In genomic region chr15:30985081-30985531, GRCh38 we compare ENCODE assay signal across 8 cellular contexts. TPM values are rescaled to one million over a fixed set of nuclear protein-coding genes. Genes with fewer than 3 reads are reported as not detected.
DNase-seq lines count a peak whose midpoint lies in the region; ATAC-seq, FAIRE-seq and TF ChIP-seq lines count a peak whose summit lies in the region.

No MANE protein-coding gene starts in this region.

- WGBS in heart left ventricle, 4 donors = 7 to 16% (median 14%) methylated on average over 3 of the region's 3 CpGs

- ATAC-seq in WTC11 (no peak), heart left ventricle (peak; percentile 42 to 86 (median 54)), HG02840 (IDR thresholded peaks at IDR 0.05; ENCODE audit: low FRiP score, unreplicated experiment) (no peak)

- DNase-seq in GM12892 (ENCODE audit: insufficient read length) = no peak
- DNase-seq in WTC11 (ENCODE audit: low spot score) = no peak
- DNase-seq in heart left ventricle = peak in 3 of 5 donors; percentile 29 to 39 (median 32)
- no peak for DNase-seq in GM10248 (ENCODE audit: extremely low spot score)
- DNase-seq in T1000 (lab: John Stamatoyannopoulos, UW) = no peak
- DNase-seq in RWPE1 (ENCODE audit: low spot score) = no peak

- H3K27me3 ChIP-seq in heart left ventricle (no peaks in the 10 kb centered on the region), skeletal muscle tissue (ENCODE audit: control insufficient read depth in 3 of 3, insufficient read depth in 3 of 3, low read length in 3 of 3) (no peaks in the 10 kb centered on the region)

- H3K27ac Mint-ChIP-seq in WTC11 = peak overlapping the region; percentile 13; the same call in 1 of the 2 replicates

- H3K4me3 Mint-ChIP-seq in WTC11 = no peak overlapping the region

- TF ChIP-seq POLR2A in GM12892 (IDR thresholded peaks at IDR 0.05; ENCODE audit: low read depth, low read length) = no peak
- no peak for TF ChIP-seq POLR2A in heart left ventricle (IDR thresholded peaks at IDR 0.05)

- peak overlapping the region in 10 of 12 donors; percentile 1 to 57 (median 44) for H3K27ac ChIP-seq in heart left ventricle
- peak overlapping the region; percentile 15 for H3K27ac ChIP-seq in skeletal muscle tissue (ENCODE audit: low read depth, low read length)
- H3K27ac ChIP-seq in RWPE1 = no peak overlapping the region; the same call in 1 of the 2 replicates

- FAIRE-seq in GM12892 (lab: Jason Lieb, UNC) = peak; percentile 92

- H3K4me3 ChIP-seq in heart left ventricle = peak overlapping the region in 1 of 12 donors; percentile 16
- peak overlapping the region in 1 of 3 donors; percentile 15 for H3K4me3 ChIP-seq in skeletal muscle tissue (ENCODE audit: low read length in 3 of 3)

- peak overlapping the region in 1 of 3 donors; percentile 40 for H3K9ac ChIP-seq in skeletal muscle tissue (ENCODE audit: low read depth in 1 of 3, low read length in 3 of 3)

- intact Hi-C loops in heart left ventricle (cut with DNase I) = loop anchor here in 5 of 10 donors (10.0 kb wide), 3 partner anchors 60 to 150 kb away; no protein-coding TSS in a partner anchor

- H3K36me3 ChIP-seq in heart left ventricle (peaks cover 0 to 62% (median 9%) of the 10 kb centered on the region in 9 donors), skeletal muscle tissue (ENCODE audit: control insufficient read depth in 3 of 3, insufficient read depth in 3 of 3, low read length in 3 of 3) (peaks cover 0 to 10% (median 6%) of the 10 kb centered on the region in 3 donors)

- no peak for TF ChIP-seq CTCF in WTC11 (IDR thresholded peaks at IDR 0.05)
- no peak for TF ChIP-seq CTCF in heart left ventricle (IDR thresholded peaks at IDR 0.05)
- no peak for TF ChIP-seq CTCF in GM10248 (IDR thresholded peaks at IDR 0.05; ENCODE audit: control extremely low read depth, extremely low read depth, low read depth, missing control alignments)
- no peak for TF ChIP-seq CTCF in RWPE1 (conservative IDR thresholded peaks at IDR 0.05; ENCODE audit: low read depth)

- no peaks in the 10 kb centered on the region for H3K27me3 Mint-ChIP-seq in WTC11 (ENCODE audit: low read depth)

- POLR2A ChIA-PET in WTC11 (lab: Charles Lee) (no interaction called here), GM10248 (lab: Yijun Ruan, JAX) (no interaction called here), RWPE1 (lab: Yijun Ruan, JAX; ENCODE audit: low non-redundant PET) (no interaction called here)

- H3K9me3 Mint-ChIP-seq in WTC11 = no peaks in the 10 kb centered on the region

- CTCF ChIA-PET in WTC11 (lab: Charles Lee) (interaction anchor here (3.9 kb wide), 1 partner anchor 144 kb away, joined by 17 read pairs; no protein-coding TSS in a partner anchor), GM10248 (lab: Yijun Ruan, JAX) (interaction anchor here (0.8 to 2.0 kb wide), 10 partner anchors 10 to 502 kb away, joined by 3 to 8 read pairs (median 3); no protein-coding TSS in a partner anchor), RWPE1 (lab: Yijun Ruan, JAX) (interaction anchor here (0.6 to 1.9 kb wide), 3 partner anchors 18 to 144 kb away, joined by 3 to 10 read pairs (median 4); no protein-coding TSS in a partner anchor)

- H3K36me3 Mint-ChIP-seq in WTC11 = peaks cover 2% of the 10 kb centered on the region; the same call in 1 of the 2 replicates

- H3K9me3 ChIP-seq in heart left ventricle = no peaks in the 10 kb centered on the region
- H3K9me3 ChIP-seq in skeletal muscle tissue (ENCODE audit: control insufficient read depth in 3 of 3, low read length in 3 of 3) = no peaks in the 10 kb centered on the region

- H3K4me1 ChIP-seq in heart left ventricle = peaks cover 0 to 88% (median 70%) of the 10 kb centered on the region in 12 donors
- H3K4me1 ChIP-seq in skeletal muscle tissue (ENCODE audit: control insufficient read depth in 3 of 3, insufficient read depth in 3 of 3, low read length in 3 of 3) = peaks cover 43 to 54% (median 48%) of the 10 kb centered on the region in 3 donors

- peaks cover 25% of the 10 kb centered on the region for H3K4me1 Mint-ChIP-seq in WTC11

TF ChIP-seq in WTC11, 78 proteins besides CTCF, POLR2A, EP300 and RAD21:
- no peak for TF ChIP-seq SMAD4 (CRISPR knock-in tag; IDR thresholded peaks at IDR 0.05)
- no peak for TF ChIP-seq MXD4 (CRISPR knock-in tag; IDR thresholded peaks at IDR 0.05; ENCODE audit: borderline replicate concordance)
- TF ChIP-seq ETV6 (CRISPR knock-in tag; IDR thresholded peaks at IDR 0.05) = no peak
- no peak for TF ChIP-seq MAX (CRISPR knock-in tag; IDR thresholded peaks at IDR 0.05)
- TF ChIP-seq CDX4 (CRISPR knock-in tag; IDR thresholded peaks at IDR 0.05; ENCODE audit: borderline replicate concordance) = no peak
- TF ChIP-seq ZNF671 (CRISPR knock-in tag; IDR thresholded peaks at IDR 0.05) = no peak

RNA-seq across cellular contexts. Expression of gene MTMR10, which starts 6.3 kb away (rescaled TPM):
- 10.3 TPM for polyA plus RNA-seq in GM12892 (2012; ENCODE audit: missing spikeins)
- 15.3 to 17.3 TPM (median 15.9 TPM) in 3 replicates for total RNA-seq in WTC11 (2021)
- 10 to 100 TPM; 14.4 to 38.9 (median 27.8) TPM for total RNA-seq in heart left ventricle
- polyA plus RNA-seq in heart left ventricle = 10 to 100 TPM in 1 of 2 donors, 1 to 10 TPM in 1; 8.6 to 22.6 TPM
- 21.4 TPM for total RNA-seq in skeletal muscle tissue

Comparison
In these comparisons a context has a peak if more than half of its experiments do, and no peak if none do; other contexts are left out.
1. DNase-seq: peak in heart left ventricle (3 of 5); none in GM12892 (single experiment), WTC11 (single experiment), GM10248 (single experiment), T1000 (single experiment) and RWPE1 (single experiment).
2. ATAC-seq: peak in heart left ventricle (4 of 4); none in WTC11 (single experiment) and HG02840 (single experiment).